ENCODE assay signal across 20 cellular contexts in the genomic region with DNA sequence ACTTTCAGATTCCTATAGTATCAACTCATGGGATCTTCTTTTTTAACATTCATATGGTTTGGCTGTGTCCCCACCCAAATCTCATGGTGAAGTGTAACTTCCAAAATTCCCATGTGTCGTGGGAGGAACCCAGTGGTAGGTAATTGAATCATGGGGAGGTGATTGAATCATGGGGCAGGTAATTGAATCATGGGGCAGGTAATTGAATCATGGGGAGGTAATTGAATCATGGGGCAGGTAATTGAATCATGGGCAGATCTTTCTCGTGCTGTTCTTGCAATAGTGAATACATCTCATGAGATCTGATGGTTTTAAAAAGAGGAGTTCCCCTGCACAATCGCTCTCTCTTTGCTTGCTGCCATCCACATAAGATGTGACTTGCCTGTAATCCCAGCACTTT. TPM values are rescaled to one million over a fixed set of nuclear protein-coding genes. Genes with fewer than 3 reads are reported as not detected.
DNase-seq lines count a peak whose midpoint lies in the region; TF ChIP-seq lines count a peak whose summit lies in the region.
"Had no signal": no experiment of that assay in that cellular context is flagged by ENCODE, and none has a peak within 500 bp of the region (broad histone marks: within the 10 kb centered on the region; RNA-seq: fewer than 3 reads in every experiment).

No MANE protein-coding gene starts in this region.

- DNase-seq in NCI-H82 (lab: John Stamatoyannopoulos, UW) (peak; percentile 42), NCI-H82 treated with DMSO at 0.1 percent for 48 hours (lab: John Stamatoyannopoulos, UW; ENCODE audit: unreplicated experiment) (no peak), SK-N-SH (no peak), epithelial cell of esophagus (ENCODE audit: low read depth) (peak; percentile 46), neural crest cell (ENCODE audit: low read depth, low spot score) (no peak), hypothalamus (lab: John Stamatoyannopoulos, UW) (no peak), HCEC 1CT (no peak)
- DNase-seq in activated effector memory CD4-positive, alpha-beta T cell treated with anti-CD3 and anti-CD28 coated beads, Interleukin-2, amount 50 U/mL, for 16 hours = no peak
- DNase-seq: Calu3; CD4-positive, alpha-beta T cell; CD8-positive, alpha-beta memory T cell; DMS53; DMS79 treated with DMSO at 0.1 percent for 48 hours; GF-D8; GOT3 had no signal

- H3K27ac ChIP-seq in SK-N-SH (ENCODE audit: low read depth in 2 of 2, low read length in 1 of 2) = no peak overlapping the region
- H3K27ac ChIP-seq: 22Rv1; BLaER1 treated with 17β-estradiol and CSF1 and Interleukin-3, amounts not matched to agents 10 nM and 100 nM had no signal

- peaks cover 2% of the 10 kb centered on the region for H3K9me3 Mint-ChIP-seq in neural crest cell
- H3K9me3 Mint-ChIP-seq: CD4-positive, alpha-beta T cell; CD8-positive, alpha-beta memory T cell had no signal

- TF ChIP-seq EP300 in SK-N-SH (IDR thresholded peaks at IDR 0.05; ENCODE audit: borderline replicate concordance in 1 of 2, low read depth in 1 of 2, low read length in 1 of 2) = 0 out of 4 replicates have a peak, but pooled peaks of 1 of the 2 experiments have one; percentile 13

- peak overlapping the region; percentile 14 for H3K4me3 Mint-ChIP-seq in neural crest cell
- H3K4me3 Mint-ChIP-seq: B cell; CD14-positive monocyte; CD4-positive, alpha-beta T cell; CD8-positive, alpha-beta memory T cell had no signal

- no peaks in the 10 kb centered on the region for H3K79me2 ChIP-seq in SK-N-SH (ENCODE audit: insufficient read depth)

- POLR2A ChIA-PET in SK-N-SH (lab: Yijun Ruan, JAX) = no interaction called here

- TF ChIP-seq CTCF in SK-N-SH (IDR thresholded peaks at IDR 0.05) = no peak
- no peak for TF ChIP-seq CTCF in epithelial cell of esophagus (IDR thresholded peaks at IDR 0.05; ENCODE audit: insufficient read depth, low read depth, low read length, missing control alignments)
- no peak for TF ChIP-seq CTCF in neural crest cell (conservative IDR thresholded peaks at IDR 0.05)

- H3K27ac Mint-ChIP-seq in neural crest cell (ENCODE audit: unreplicated experiment) = no peak overlapping the region
- H3K27ac Mint-ChIP-seq: B cell; CD14-positive monocyte; CD4-positive, alpha-beta T cell; CD8-positive, alpha-beta memory T cell had no signal

- no peak for TF ChIP-seq RAD21 in SK-N-SH (IDR thresholded peaks at IDR 0.05; ENCODE audit: low read length)

- H3K36me3 ChIP-seq in SK-N-SH (replicated peaks in 1 of 2; ENCODE audit: control insufficient read depth in 1 of 2, insufficient read depth in 2 of 2, low read length in 1 of 2) = no peaks in the 10 kb centered on the region
- H3K36me3 ChIP-seq: BLaER1 treated with 17β-estradiol and CSF1 and Interleukin-3, amounts not matched to agents 10 nM and 100 nM; HAP-1 had no signal

- H3K27me3 Mint-ChIP-seq in neural crest cell (ENCODE audit: low read depth) = peaks cover 16% of the 10 kb centered on the region

- H3K4me1 Mint-ChIP-seq in neural crest cell = no peaks in the 10 kb centered on the region
- H3K4me1 Mint-ChIP-seq: B cell; CD14-positive monocyte; CD8-positive, alpha-beta memory T cell had no signal

- H3K9ac ChIP-seq in SK-N-SH = no peak overlapping the region
- H3K9ac ChIP-seq: BLaER1 treated with 17β-estradiol and CSF1 and Interleukin-3, amounts not matched to agents 10 nM and 100 nM had no signal

- no peaks in the 10 kb centered on the region; a peak in 1 of 4 replicates for H3K4me1 ChIP-seq in SK-N-SH (ENCODE audit: control insufficient read depth in 1 of 2, insufficient read depth in 2 of 2, low read depth in 1 of 2, low read length in 1 of 2)
- H3K4me1 ChIP-seq: BLaER1 treated with 17β-estradiol and CSF1 and Interleukin-3, amounts not matched to agents 10 nM and 100 nM; HAP-1 had no signal

- no peaks in the 10 kb centered on the region for H3K9me3 ChIP-seq in SK-N-SH
- H3K9me3 ChIP-seq: BLaER1 treated with 17β-estradiol and CSF1 and Interleukin-3, amounts not matched to agents 10 nM and 100 nM; HAP-1 had no signal

- H3K9me2 ChIP-seq in SK-N-SH = no peaks in the 10 kb centered on the region

- no peaks in the 10 kb centered on the region for H3K27me3 ChIP-seq in SK-N-SH (ENCODE audit: insufficient read depth)
- H3K27me3 ChIP-seq: BLaER1 treated with 17β-estradiol and CSF1 and Interleukin-3, amounts not matched to agents 10 nM and 100 nM had no signal

- no peaks in the 10 kb centered on the region for H3F3A ChIP-seq in SK-N-SH (replicated peaks; ENCODE audit: insufficient read depth)

- H3K4me3 ChIP-seq in SK-N-SH (ENCODE audit: low read depth in 2 of 2, low read length in 1 of 2) (no peak overlapping the region), epithelial cell of esophagus (ENCODE audit: low read length) (no peak overlapping the region)
- H3K4me3 ChIP-seq: BLaER1 treated with 17β-estradiol and CSF1 and Interleukin-3, amounts not matched to agents 10 nM and 100 nM; HAP-1 had no signal

- 4% methylated on average over 3 of the region's 3 CpGs for WGBS in SK-N-SH (ENCODE audit: low lambda C conversion rate)

- no peaks in the 10 kb centered on the region for H4K20me1 ChIP-seq in SK-N-SH (ENCODE audit: insufficient read depth)
- H4K20me1 ChIP-seq: BLaER1 treated with 17β-estradiol and CSF1 and Interleukin-3, amounts not matched to agents 10 nM and 100 nM had no signal

- H2AFZ ChIP-seq in SK-N-SH (ENCODE audit: low read depth) = no peak overlapping the region

- no peaks in the 10 kb centered on the region for H3K36me3 Mint-ChIP-seq in neural crest cell (ENCODE audit: low read depth)
- H3K36me3 Mint-ChIP-seq: CD14-positive monocyte; CD8-positive, alpha-beta memory T cell had no signal

- no peak overlapping the region for H3K4me2 ChIP-seq in SK-N-SH
- H3K4me2 ChIP-seq: BLaER1 treated with 17β-estradiol and CSF1 and Interleukin-3, amounts not matched to agents 10 nM and 100 nM had no signal

- CTCF ChIA-PET in SK-N-SH (lab: Yijun Ruan, JAX) = interaction anchor here (1.3 kb wide), 1 partner anchor 69 kb away, joined by 4 read pairs; no protein-coding TSS in a partner anchor

TF ChIP-seq in SK-N-SH, 30 proteins besides CTCF, POLR2A, EP300 and RAD21:
- TF ChIP-seq GATA2 (CRISPR knock-in tag; IDR thresholded peaks at IDR 0.05) (0 out of 2 replicates have a peak, but pooled peaks have one; percentile 20), EZH2phosphoT487 (IDR thresholded peaks at IDR 0.05; ENCODE audit: borderline replicate concordance, low read depth) (no peak), RCOR1 (IDR thresholded peaks at IDR 0.05; ENCODE audit: low read length) (peak; percentile 78; the same call in 1 of the 2 replicates), TEAD4 (IDR thresholded peaks at IDR 0.05; ENCODE audit: borderline replicate concordance, insufficient read depth) (peak; percentile 64; the same call in 1 of the 2 replicates)

RNA-seq across cellular contexts. Expression of a gene that starts 21.8 kb away (rescaled TPM):
- polyA plus RNA-seq in SK-N-SH (2012; rRNA removed) = 9.8 and 11.0 TPM in 2 replicates
- 12.3 and 13.7 TPM in 2 replicates for polyA plus RNA-seq in SK-N-SH (2012; cell fraction: cytosol; rRNA removed)
- polyA plus RNA-seq in SK-N-SH (2012; cell fraction: nucleus; rRNA removed) = 10.6 and 12.2 TPM in 2 replicates
- 26.6 and 26.9 TPM in 2 replicates for total RNA-seq in neural crest cell

RNA-seq across cellular contexts. Expression of a gene that starts 55.6 kb away (rescaled TPM):
- polyA plus RNA-seq in SK-N-SH (2012; rRNA removed) = not detected in 2 replicates
- not detected in 2 replicates for polyA plus RNA-seq in SK-N-SH (2012; cell fraction: cytosol; rRNA removed)
- not detected in 2 replicates for polyA plus RNA-seq in SK-N-SH (2012; cell fraction: nucleus; rRNA removed)
- total RNA-seq in neural crest cell = 0.20 and 0.21 TPM in 2 replicates
- total RNA-seq: Calu3; CD4-positive, alpha-beta T cell; CD8-positive, alpha-beta memory T cell had no signal
- polyA plus RNA-seq: CD14-positive monocyte; CD8-positive, alpha-beta memory T cell had no signal

Comparison
In these comparisons a context has a peak if more than half of its experiments do, and no peak if none do; other contexts are left out.
1. DNase-seq: peak in NCI-H82 (single experiment) and epithelial cell of esophagus (single experiment); none in NCI-H82 treated with DMSO at 0.1 percent for 48 hours (single experiment), SK-N-SH (single experiment), neural crest cell (single experiment), activated effector memory CD4-positive, alpha-beta T cell treated with anti-CD3 and anti-CD28 coated beads, Interleukin-2, amount 50 U/mL, for 16 hours (single experiment), hypothalamus (0 of 51) and HCEC 1CT (single experiment).